In genomic region chr2:49836017-49836416, GRCh38 we compare ENCODE assay signal across 29 cellular contexts.
"Had no signal": no experiment of that assay in that cellular context is flagged by ENCODE, and none has a peak within 500 bp of the region (broad histone marks: within the 10 kb centered on the region; RNA-seq: fewer than 3 reads in every experiment).

No MANE protein-coding gene starts in this region.

- H3K4me1 ChIP-seq: parathyroid adenoma, psoas muscle, spleen, suprapubic skin, transverse colon, upper lobe of right lung, uterus had no signal

- ATAC-seq: naive thymus-derived CD8-positive, alpha-beta T cell; natural killer cell treated with Interleukin-12 subunit alpha and Interleukin-12 subunit beta and Interleukin-15 and Interleukin-18, amount 100 ng/mL, for 72 hours; psoas muscle; right cardiac atrium; sciatic nerve; stimulated activated memory B cell treated with anti-CD40 and anti-IgM and Interleukin-4, amounts not matched to agents 10 μg/mL and 1 μg/mL and 100 μg/mL, for 72 hours; stimulated activated naive CD8-positive, alpha-beta T cell treated with anti-CD3 and anti-CD28 coated beads, Interleukin-15, amount 100 ng/mL, for 72 hours; stimulated activated naive CD8-positive, alpha-beta T cell treated with anti-CD3 and anti-CD28 coated beads, Interleukin-15, Interleukin-2, amounts not matched to agents 100 U/mL and 50 U/mL, for 24 hours; upper lobe of right lung had no signal

- DNase-seq: naive thymus-derived CD8-positive, alpha-beta T cell; nephron progenitor cell; occipital lobe; ovary; posterior cingulate gyrus; psoas muscle; right cardiac atrium; spleen; stimulated activated CD4-positive, alpha-beta T cell treated with anti-CD3 and anti-CD28 coated beads, Interleukin-12 subunit alpha, Interleukin-12 subunit beta, amount 100 ng/mL, for 4 hours; stimulated activated CD4-positive, alpha-beta T cell treated with anti-CD3 and anti-CD28 coated beads, Interleukin-1b, Interleukin-23, amount 100 ng/mL, for 48 hours; stimulated activated CD4-positive, alpha-beta T cell treated with anti-CD3 and anti-CD28 coated beads, Interleukin-4, amount 100 ng/mL, for 1 hour; stimulated activated CD4-positive, alpha-beta T cell treated with anti-CD3 and anti-CD28 coated beads, Interleukin-4, amount 100 ng/mL, for 4 hours; stimulated activated CD8-positive, alpha-beta memory T cell treated with anti-CD3 and anti-CD28 coated beads, Interleukin-4, amount 100 ng/mL, for 48 hours; stimulated activated naive CD4-positive, alpha-beta T cell; stimulated activated naive CD8-positive, alpha-beta T cell treated with anti-CD3 and anti-CD28 coated beads, Interleukin-15, amount 100 ng/mL, for 72 hours; stimulated activated naive CD8-positive, alpha-beta T cell treated with anti-CD3 and anti-CD28 coated beads, Interleukin-15, Interleukin-2, amounts not matched to agents 100 U/mL and 50 U/mL, for 24 hours; substantia nigra; testis; tibial artery; transverse colon; upper lobe of right lung; uterus had no signal

- H3K27me3 ChIP-seq: ovary, spleen, suprapubic skin, testis, tibial artery, transverse colon, upper lobe of right lung, uterus had no signal

- H2AFZ ChIP-seq: parathyroid adenoma had no signal

- H3K36me3 ChIP-seq: ovary, spleen, suprapubic skin, tibial artery, transverse colon, upper lobe of right lung, uterus had no signal

- H3K4me2 ChIP-seq: smooth muscle cell had no signal

- H3K4me3 ChIP-seq: ovary, psoas muscle, skin epidermis, smooth muscle cell, spleen, suprapubic skin, testis, tibial artery, transverse colon, upper lobe of right lung, uterus had no signal

- H3K79me2 ChIP-seq: parathyroid adenoma had no signal

- H3K9ac ChIP-seq: parathyroid adenoma had no signal

- H3K9me3 ChIP-seq: ovary, psoas muscle, spleen, suprapubic skin, testis, tibial artery, transverse colon, upper lobe of right lung, uterus had no signal

- H3K27ac ChIP-seq: ovary, parathyroid adenoma, psoas muscle, skin epidermis, spleen, suprapubic skin, testis, tibial artery, transverse colon, upper lobe of right lung, uterus had no signal
